ENCODE assay signal across 24 cellular contexts in genomic region chr1:103353391-103353790, GRCh38.
"Had no signal": no experiment of that assay in that cellular context is flagged by ENCODE, and none has a peak within 500 bp of the region (broad histone marks: within the 10 kb centered on the region; RNA-seq: fewer than 3 reads in every experiment).

No MANE protein-coding gene starts in this region.

- H3K36me3 ChIP-seq: left ventricle myocardium inferior, pancreas, tibial artery, upper lobe of right lung, vagina had no signal

- H3K4me3 ChIP-seq: coronary artery, dorsolateral prefrontal cortex, hepatocyte, left ventricle myocardium inferior, lung, pancreas, smooth muscle cell, tibial artery, upper lobe of right lung, vagina had no signal

- DNase-seq: dorsolateral prefrontal cortex; effector CD8-positive, alpha-beta T cell; head of caudate nucleus; kidney; left cardiac atrium; left ventricle myocardium inferior; mesenchymal stem cell; midbrain; naive B cell; occipital lobe; pancreas; right cardiac atrium; stimulated activated CD4-positive, alpha-beta T cell treated with anti-CD3 and anti-CD28 coated beads, Interleukin-2, amount 100 ng/mL, for 48 hours; stimulated activated naive CD4-positive, alpha-beta T cell treated with Interleukin-2 at 50 U/mL for 16 hours; tibial artery; upper lobe of right lung had no signal

- H3K4me2 ChIP-seq: hepatocyte, smooth muscle cell had no signal

- H2AFZ ChIP-seq: hepatocyte had no signal

- H3K27me3 Mint-ChIP-seq: naive B cell, progenitor cell of endocrine pancreas had no signal

- H3K4me1 Mint-ChIP-seq: naive B cell, nephron had no signal

- H3K27ac Mint-ChIP-seq: naive B cell, nephron, progenitor cell of endocrine pancreas had no signal

- H3K4me1 ChIP-seq: foreskin keratinocyte, left ventricle myocardium inferior, pancreas, tibial artery, upper lobe of right lung, vagina had no signal

- H3K9me3 Mint-ChIP-seq: naive B cell, nephron had no signal

- H3K4me3 Mint-ChIP-seq: naive B cell, nephron had no signal

- H3K27me3 ChIP-seq: dorsolateral prefrontal cortex, foreskin keratinocyte, hepatocyte, pancreas, tibial artery, upper lobe of right lung, vagina had no signal

- H3K79me2 ChIP-seq: hepatocyte had no signal

- H3K27ac ChIP-seq: coronary artery, dorsolateral prefrontal cortex, foreskin keratinocyte, hepatocyte, left ventricle myocardium inferior, pancreas, tibial artery, upper lobe of right lung, vagina had no signal

- H3K36me3 Mint-ChIP-seq: naive B cell had no signal

- H3K9me3 ChIP-seq: pancreas, tibial artery, upper lobe of right lung, vagina had no signal

- ATAC-seq: foreskin keratinocyte, left cardiac atrium, pancreas, right cardiac atrium, upper lobe of right lung had no signal
